ENCODE assay signal across 8 cellular contexts in genomic region chr19:40596608-40597328, GRCh38. TPM values are rescaled to one million over a fixed set of nuclear protein-coding genes. Genes with fewer than 3 reads are reported as not detected.
A peak's percentile ranks its signal among the peaks of the same experiment; 100 is the strongest.
DNase-seq lines count a peak whose midpoint lies in the region; ATAC-seq and TF ChIP-seq lines count a peak whose summit lies in the region.

No MANE protein-coding gene starts in this region.

- no peaks in the 10 kb centered on the region for H3K9me3 Mint-ChIP-seq in activated T-cell treated with anti-CD3 and anti-CD28 coated beads, Interleukin-2, amount 50 U/mL, for 4 hours

- H3K27me3 ChIP-seq in iPS DF 6.9 (ENCODE audit: control insufficient read depth, insufficient read depth, low read length) (peaks cover 12% of the 10 kb centered on the region; the same call in 1 of the 2 replicates), tibial artery (peaks cover 0 to 15% of the 10 kb centered on the region in 2 donors)

- no peak for TF ChIP-seq CTCF in WI38 (IDR thresholded peaks at IDR 0.05; ENCODE audit: low read depth, low read length)
- TF ChIP-seq CTCF in tibial artery (IDR thresholded peaks at IDR 0.05): no peak

- H3K4me3 Mint-ChIP-seq in activated T-cell treated with anti-CD3 and anti-CD28 coated beads, Interleukin-2, amount 50 U/mL, for 4 hours: no peak overlapping the region

- peaks cover 44% of the 10 kb centered on the region for H3K4me1 Mint-ChIP-seq in activated T-cell treated with anti-CD3 and anti-CD28 coated beads, Interleukin-2, amount 50 U/mL, for 4 hours (ENCODE audit: low read depth)

- H3K36me3 ChIP-seq in iPS DF 6.9 (ENCODE audit: control insufficient read depth, insufficient read depth, low read length) (no peaks in the 10 kb centered on the region), tibial artery (no peaks in the 10 kb centered on the region)

- peak; percentile 40 for DNase-seq in activated T-cell treated with anti-CD3 and anti-CD28 coated beads, Interleukin-2, amount 50 U/mL, for 1 hour
- DNase-seq in activated T-cell treated with anti-CD3 and anti-CD28 coated beads, Interleukin-2, amount 50 U/mL, for 4 hours: no peak
- no peak for DNase-seq in iPS DF 6.9 (ENCODE audit: low read depth, low spot score)
- DNase-seq in tibial artery: peak; percentile 66 to 77
- DNase-seq in GOT3 (lab: John Stamatoyannopoulos, UW): no peak

- intact Hi-C loops in tibial artery (cut with DNase I; ENCODE audit: low total_unique reads): loop anchor here (5.0 to 10.0 kb wide), 2 partner anchors 64 to 132 kb away; partner anchors contain the start of genes BLVRB and SPTBN4

- peaks cover 36% of the 10 kb centered on the region for H3K27me3 Mint-ChIP-seq in activated T-cell treated with anti-CD3 and anti-CD28 coated beads, Interleukin-2, amount 50 U/mL, for 4 hours (ENCODE audit: low read depth)

- no peak for ATAC-seq in activated T-cell treated with anti-CD3 and anti-CD28 coated beads, Interleukin-2, amount 50 U/mL, for 4 hours
- ATAC-seq in HG02870 (IDR thresholded peaks at IDR 0.05; ENCODE audit: unreplicated experiment): no peak
- ATAC-seq in HG03280 (IDR thresholded peaks at IDR 0.05; ENCODE audit: unreplicated experiment): no peak

- peak overlapping the region; percentile 69 for H3K4me3 ChIP-seq in WI38 (ENCODE audit: low read depth, low read length)
- peak overlapping the region; percentile 44; the same call in 1 of the 2 replicates for H3K4me3 ChIP-seq in iPS DF 6.9 (ENCODE audit: low read length)
- peak overlapping the region; percentile 17 to 23 for H3K4me3 ChIP-seq in tibial artery

- H3K9me3 ChIP-seq in iPS DF 6.9 (ENCODE audit: control insufficient read depth, insufficient read depth, low read length) (no peaks in the 10 kb centered on the region), tibial artery (no peaks in the 10 kb centered on the region)

- H3K36me3 Mint-ChIP-seq in activated T-cell treated with anti-CD3 and anti-CD28 coated beads, Interleukin-2, amount 50 U/mL, for 4 hours (ENCODE audit: insufficient read depth): no peaks in the 10 kb centered on the region

- H3K4me1 ChIP-seq in iPS DF 6.9 (ENCODE audit: control insufficient read depth, insufficient read depth, low read length): peaks cover 8% of the 10 kb centered on the region
- peaks cover 0 to 52% (median 44%) of the 10 kb centered on the region in 4 donors for H3K4me1 ChIP-seq in tibial artery

- WGBS in iPS DF 6.9 (ENCODE audit: insufficient coverage, insufficient read length): no CpG with 5 or more reads among the region's 53 CpGs

- H3K27ac ChIP-seq in iPS DF 6.9 (ENCODE audit: low read length): no peak overlapping the region
- H3K27ac ChIP-seq in tibial artery: no peak overlapping the region

RNA-seq across cellular contexts. Expression of gene LTBP4, which starts 4.4 kb away (rescaled TPM):
- 100 to 1,000 TPM; 210 to 251 (median 213) TPM for total RNA-seq in activated T-cell treated with anti-CD3 and anti-CD28 coated beads, Interleukin-2, amount 50 U/mL, for 4 hours

RNA-seq across cellular contexts. Expression of gene SHKBP1, which starts 20.1 kb away (rescaled TPM):
- total RNA-seq in activated T-cell treated with anti-CD3 and anti-CD28 coated beads, Interleukin-2, amount 50 U/mL, for 4 hours: 10 to 100 TPM; 80.1 to 86.1 (median 84.8) TPM

Comparison
In these comparisons a context has a peak if more than half of its experiments do, and no peak if none do; other contexts are left out.
1. DNase-seq: peak in activated T-cell treated with anti-CD3 and anti-CD28 coated beads, Interleukin-2, amount 50 U/mL, for 1 hour (single experiment) and tibial artery (2 of 2); none in activated T-cell treated with anti-CD3 and anti-CD28 coated beads, Interleukin-2, amount 50 U/mL, for 4 hours (single experiment), iPS DF 6.9 (single experiment) and GOT3 (single experiment).
2. Peak in every context shown above with its lines, with median percentiles within 50 percentile points of each other: H3K4me3 ChIP-seq.